4 cellular contexts compared by ENCODE assay signal in genomic region chr20:35457539-35457938, GRCh38. TPM values are rescaled to one million over a fixed set of nuclear protein-coding genes. Genes with fewer than 3 reads are reported as not detected.
"Had no signal": no experiment of that assay in that cellular context is flagged by ENCODE, and none has a peak within 500 bp of the region (broad histone marks: within the 10 kb centered on the region; RNA-seq: fewer than 3 reads in every experiment).

No MANE protein-coding gene starts in this region.

RNA-seq across cellular contexts. Expression of gene GDF5, which starts 19.5 kb away (rescaled TPM):
- total RNA-seq: esophagus mucosa, pancreas, progenitor cell of endocrine pancreas, suprapubic skin had no signal
